In genomic region chr7:69992938-69993337, GRCh38 we compare ENCODE assay signal across 22 cellular contexts.
DNase-seq lines count a peak whose midpoint lies in the region; ATAC-seq, FAIRE-seq and TF ChIP-seq lines count a peak whose summit lies in the region.
"Had no signal": no experiment of that assay in that cellular context is flagged by ENCODE, and none has a peak within 500 bp of the region (broad histone marks: within the 10 kb centered on the region; RNA-seq: fewer than 3 reads in every experiment).

No MANE protein-coding gene starts in this region.

- ATAC-seq in HG02852 (IDR thresholded peaks at IDR 0.05; ENCODE audit: unreplicated experiment) = peak; percentile 57
- ATAC-seq in naive thymus-derived CD4-positive, alpha-beta T cell = no peak
- no peak for ATAC-seq in GM21367 (IDR thresholded peaks at IDR 0.05; ENCODE audit: unreplicated experiment)
- ATAC-seq: CD8-positive, alpha-beta T cell; heart left ventricle; Panc1; WTC11 had no signal

- no peak overlapping the region for H3K4me3 Mint-ChIP-seq in naive thymus-derived CD4-positive, alpha-beta T cell
- H3K4me3 Mint-ChIP-seq: activated CD4-positive, alpha-beta memory T cell treated with anti-CD3 and anti-CD28 coated beads, Interleukin-2, amount 10 ng/mL, durations not matched to agents 7 days and 5 days; CD8-positive, alpha-beta T cell; WTC11 had no signal

- POLR2A ChIA-PET in naive thymus-derived CD4-positive, alpha-beta T cell (lab: Charles Lee) = no interaction called here

- no peak overlapping the region for H3K4me3 ChIP-seq in naive thymus-derived CD4-positive, alpha-beta T cell (ENCODE audit: low read length)
- H3K4me3 ChIP-seq: HAP-1, heart left ventricle had no signal

- DNase-seq in GDM1 (lab: John Stamatoyannopoulos, UW) = peak; percentile 52
- peak; percentile 26 for DNase-seq in MV-4-11 (lab: John Stamatoyannopoulos, UW)
- DNase-seq in midbrain (lab: John Stamatoyannopoulos, UW) = peak; percentile 39
- DNase-seq in naive thymus-derived CD4-positive, alpha-beta T cell = no peak
- no peak for DNase-seq in DMS153 treated with DMSO at 0.1 percent for 48 hours (lab: John Stamatoyannopoulos, UW; ENCODE audit: unreplicated experiment)
- no peak for DNase-seq in GM12892 (ENCODE audit: insufficient read length)
- DNase-seq: activated CD4-positive, alpha-beta memory T cell treated with anti-CD3 and anti-CD28 coated beads, Interleukin-2, amount 10 ng/mL, durations not matched to agents 7 days and 5 days; activated naive CD4-positive, alpha-beta T cell treated with anti-CD3 and anti-CD28 coated beads, Interleukin-2, amount 50 U/mL, for 16 hours; CD8-positive, alpha-beta T cell; heart left ventricle; NCI-H1417; NCI-H2171 treated with DMSO at 0.1 percent for 48 hours; NCI-H82; occipital lobe; retina; stimulated activated CD8-positive, alpha-beta memory T cell treated with anti-CD3 and anti-CD28 coated beads, Interleukin-4, amount 100 ng/mL, for 48 hours had no signal

- H3K27ac Mint-ChIP-seq in naive thymus-derived CD4-positive, alpha-beta T cell = no peak overlapping the region
- H3K27ac Mint-ChIP-seq: activated CD4-positive, alpha-beta memory T cell treated with anti-CD3 and anti-CD28 coated beads, Interleukin-2, amount 10 ng/mL, durations not matched to agents 7 days and 5 days; CD8-positive, alpha-beta T cell; WTC11 had no signal

- H3K36me3 Mint-ChIP-seq in naive thymus-derived CD4-positive, alpha-beta T cell = no peaks in the 10 kb centered on the region
- H3K36me3 Mint-ChIP-seq: CD8-positive, alpha-beta T cell; WTC11 had no signal

- no peaks in the 10 kb centered on the region for H3K27me3 Mint-ChIP-seq in naive thymus-derived CD4-positive, alpha-beta T cell
- H3K27me3 Mint-ChIP-seq: activated CD4-positive, alpha-beta memory T cell treated with anti-CD3 and anti-CD28 coated beads, Interleukin-2, amount 10 ng/mL, durations not matched to agents 7 days and 5 days had no signal

- no peaks in the 10 kb centered on the region for H3K27me3 ChIP-seq in naive thymus-derived CD4-positive, alpha-beta T cell (ENCODE audit: control insufficient read depth in 2 of 2, insufficient read depth in 2 of 2, low read length in 2 of 2)
- H3K27me3 ChIP-seq: heart left ventricle had no signal

- TF ChIP-seq POLR2A in GM12892 (IDR thresholded peaks at IDR 0.05; ENCODE audit: low read depth, low read length) = no peak

- H3K36me3 ChIP-seq in naive thymus-derived CD4-positive, alpha-beta T cell (ENCODE audit: control insufficient read depth in 2 of 3, insufficient read depth in 3 of 3, low read length in 3 of 3) = no peaks in the 10 kb centered on the region
- H3K36me3 ChIP-seq: HAP-1, heart left ventricle had no signal

- no peaks in the 10 kb centered on the region for H3K4me1 Mint-ChIP-seq in naive thymus-derived CD4-positive, alpha-beta T cell
- H3K4me1 Mint-ChIP-seq: activated CD4-positive, alpha-beta memory T cell treated with anti-CD3 and anti-CD28 coated beads, Interleukin-2, amount 10 ng/mL, durations not matched to agents 7 days and 5 days; WTC11 had no signal

- H3K9me3 ChIP-seq in naive thymus-derived CD4-positive, alpha-beta T cell (ENCODE audit: control insufficient read depth in 2 of 3, low read length in 3 of 3) = no peaks in the 10 kb centered on the region
- H3K9me3 ChIP-seq: HAP-1, heart left ventricle had no signal

- intact Hi-C loops in naive thymus-derived CD4-positive, alpha-beta T cell (cut with micrococcal nuclease) = no loop called here

- FAIRE-seq in GM12892 (lab: Jason Lieb, UNC) = no peak
- FAIRE-seq: astrocyte had no signal

- H3K27ac ChIP-seq in naive thymus-derived CD4-positive, alpha-beta T cell (ENCODE audit: low read depth, low read length) = no peak overlapping the region
- H3K27ac ChIP-seq: heart left ventricle had no signal

- CTCF ChIA-PET in naive thymus-derived CD4-positive, alpha-beta T cell (lab: Charles Lee) = no interaction called here

- H3K9me3 Mint-ChIP-seq in naive thymus-derived CD4-positive, alpha-beta T cell = no peaks in the 10 kb centered on the region
- H3K9me3 Mint-ChIP-seq: activated CD4-positive, alpha-beta memory T cell treated with anti-CD3 and anti-CD28 coated beads, Interleukin-2, amount 10 ng/mL, durations not matched to agents 7 days and 5 days; CD8-positive, alpha-beta T cell had no signal

- no peaks in the 10 kb centered on the region for H3K4me1 ChIP-seq in naive thymus-derived CD4-positive, alpha-beta T cell (ENCODE audit: control insufficient read depth in 2 of 2, insufficient read depth in 2 of 2, low read length in 2 of 2)

Comparison
In these comparisons a context has a peak if more than half of its experiments do, and no peak if none do; other contexts are left out.
1. DNase-seq: peak in GDM1 (single experiment), MV-4-11 (single experiment) and midbrain (single experiment); none in naive thymus-derived CD4-positive, alpha-beta T cell (0 of 9), DMS153 treated with DMSO at 0.1 percent for 48 hours (single experiment) and GM12892 (single experiment).